19 cellular contexts compared by ENCODE assay signal in genomic region chr13:51280379-51280940, GRCh38. TPM values are rescaled to one million over a fixed set of nuclear protein-coding genes. Genes with fewer than 3 reads are reported as not detected.
A peak's percentile ranks its signal among the peaks of the same experiment; 100 is the strongest.
DNase-seq lines count a peak whose midpoint lies in the region; ATAC-seq and TF ChIP-seq lines count a peak whose summit lies in the region.
"Had no signal": no experiment of that assay in that cellular context is flagged by ENCODE, and none has a peak within 500 bp of the region (broad histone marks: within the 10 kb centered on the region; RNA-seq: fewer than 3 reads in every experiment).

No MANE protein-coding gene starts in this region.

- ATAC-seq in left ventricle myocardium superior (no peak), Right ventricle myocardium superior (ENCODE audit: poor library complexity) (no peak)

- no peak overlapping the region for H3K4me3 ChIP-seq in prostate gland

- H3K27me3 ChIP-seq in prostate gland (replicated peaks; ENCODE audit: insufficient read depth): no peaks in the 10 kb centered on the region

- intact Hi-C loops in left ventricle myocardium superior (cut with micrococcal nuclease): loop anchor here (10.0 kb wide), 1 partner anchor 56 kb away; the partner anchor contains the start of gene FAM124A
- intact Hi-C loops in Right ventricle myocardium superior (cut with DNase I): loop anchor here (5.0 kb wide), 1 partner anchor 33 kb away; no protein-coding TSS in a partner anchor
- intact Hi-C loops in prostate gland (cut with DNase I): loop anchor here (10.0 kb wide), 1 partner anchor 454 kb away; no protein-coding TSS in a partner anchor

- no peak for TF ChIP-seq CTCF in prostate gland (IDR thresholded peaks at IDR 0.05)

- DNase-seq in left ventricle myocardium superior: peak; percentile 41
- no peak for DNase-seq in Right ventricle myocardium superior
- peak; percentile 36 for DNase-seq in prostate gland (ENCODE audit: low spot score)
- no peak for DNase-seq in GF-D8 (lab: John Stamatoyannopoulos, UW)
- DNase-seq in activated CD4-positive, alpha-beta T cell treated with anti-CD3 and anti-CD28 coated beads for 1 hour: no peak
- DNase-seq in NCI-H510A treated with DMSO at 0.1 percent for 48 hours (lab: John Stamatoyannopoulos, UW): no peak
- DNase-seq: GDM1, Karpas-422, MV-4-11, NCI-H1105 treated with DMSO at 0.1 percent for 48 hours, NCI-H2081, NCI-H2171 treated with DMSO at 0.1 percent for 48 hours, NCI-H748 treated with DMSO at 0.1 percent for 48 hours, SIG-M5, SK-N-SH had no signal

- no peaks in the 10 kb centered on the region for H3K36me3 ChIP-seq in prostate gland

- WGBS in prostate gland: 60% methylated on average over 13 of the region's 13 CpGs

- peak overlapping the region; percentile 50 for H3K27ac ChIP-seq in angular gyrus (ENCODE audit: low read depth, low read length)
- H3K27ac ChIP-seq in prostate gland: peak overlapping the region; percentile 43 to 57
- H3K27ac ChIP-seq: RWPE1 had no signal

- no peaks in the 10 kb centered on the region for H3K9me3 ChIP-seq in prostate gland
- H3K9me3 ChIP-seq: SK-N-SH had no signal

- TF ChIP-seq POLR2A in prostate gland (IDR thresholded peaks at IDR 0.05): no peak

- H3K4me1 ChIP-seq in prostate gland (replicated peaks): peaks cover 14% of the 10 kb centered on the region

RNA-seq across cellular contexts. Expression of gene FAM124A, which starts 58.3 kb away (rescaled TPM):
- total RNA-seq in left ventricle myocardium superior (14.9 TPM), Right ventricle myocardium superior (12.2 TPM), prostate gland (10 to 100 TPM in 1 of 2 donors, 1 to 10 TPM in 1; 5.5 to 11.2 TPM)

RNA-seq across cellular contexts. Expression of gene SERPINE3, which starts 59.0 kb away (rescaled TPM):
- total RNA-seq in left ventricle myocardium superior (not detected), Right ventricle myocardium superior (not detected), prostate gland (not detected)
- total RNA-seq: A172, M059J had no signal

Comparison
In these comparisons a context has a peak if more than half of its experiments do, and no peak if none do; other contexts are left out.
1. DNase-seq: peak in left ventricle myocardium superior (single experiment) and prostate gland (single experiment); none in Right ventricle myocardium superior (single experiment), GF-D8 (single experiment), activated CD4-positive, alpha-beta T cell treated with anti-CD3 and anti-CD28 coated beads for 1 hour (single experiment) and NCI-H510A treated with DMSO at 0.1 percent for 48 hours (single experiment).